12 cellular contexts compared by ENCODE assay signal in the genomic region with DNA sequence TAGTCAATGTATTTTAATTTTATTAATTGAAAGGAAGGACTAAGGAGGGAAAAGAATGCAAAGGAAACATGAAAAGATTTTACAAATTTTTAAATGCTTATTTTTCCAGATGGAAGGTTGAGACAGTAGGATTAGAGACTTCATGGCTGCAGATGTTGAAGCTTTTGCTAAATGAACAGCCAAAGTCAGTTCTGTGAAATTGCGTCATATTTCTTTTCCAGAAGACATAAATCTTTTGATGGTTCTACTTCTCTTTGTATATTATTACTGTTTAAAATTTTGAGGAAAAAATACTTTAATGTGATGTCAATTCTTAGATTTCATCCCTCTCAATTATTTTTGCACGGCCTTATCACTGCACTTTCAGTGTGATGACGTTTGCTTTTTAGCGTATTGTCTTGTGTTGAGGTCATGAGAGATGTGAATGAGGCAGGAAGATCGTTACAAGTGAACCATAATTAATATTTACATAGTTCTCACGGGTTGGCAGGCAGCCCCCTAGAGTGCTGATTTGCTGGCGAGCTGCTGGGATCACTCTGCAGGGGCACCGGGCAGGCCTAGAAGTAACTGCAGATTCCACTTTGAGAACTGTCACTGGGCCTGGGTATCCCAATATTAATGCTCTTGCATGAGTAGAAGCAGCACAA.
DNase-seq lines count a peak whose midpoint lies in the region; ATAC-seq and TF ChIP-seq lines count a peak whose summit lies in the region.
"Had no signal": no experiment of that assay in that cellular context is flagged by ENCODE, and none has a peak within 500 bp of the region (broad histone marks: within the 10 kb centered on the region; RNA-seq: fewer than 3 reads in every experiment).

No MANE protein-coding gene starts in this region.

- H3K9me3 Mint-ChIP-seq in WTC11 = no peaks in the 10 kb centered on the region
- H3K9me3 Mint-ChIP-seq: CD4-positive, alpha-beta T cell had no signal

- TF ChIP-seq CTCF in IMR-90 (conservative IDR thresholded peaks at IDR 0.05; ENCODE audit: low read depth, low read length) = no peak
- no peak for TF ChIP-seq CTCF in WTC11 (IDR thresholded peaks at IDR 0.05)
- no peak for TF ChIP-seq CTCF in fibroblast of pulmonary artery (IDR thresholded peaks at IDR 0.05; ENCODE audit: low read length, missing control alignments)
- TF ChIP-seq CTCF in upper lobe of right lung (IDR thresholded peaks at IDR 0.05) = no peak

- H2BK15ac ChIP-seq in IMR-90 (ENCODE audit: low read depth, low read length) = peak overlapping the region; percentile 60; the same call in 1 of the 3 replicates

- in situ Hi-C loops in IMR-90 (cut with MboI; ENCODE audit: low sequenced_read_pairs) = no loop called here

- H3K27ac ChIP-seq in IMR-90 (ENCODE audit: insufficient read depth, low read length) = peak overlapping the region; percentile 19; the same call in 1 of the 2 replicates
- H3K27ac ChIP-seq in upper lobe of right lung = no peak overlapping the region
- H3K27ac ChIP-seq: HL-60, WERI-Rb-1 had no signal

- BruUV-seq in IMR-90 (replicated peaks; lab: Mats Ljungman, UMichigan) = no TSS peak

- no CpG with 5 or more reads among the region's 8 CpGs for WGBS in IMR-90 (ENCODE audit: extremely low coverage in 2 of 2, insufficient read length in 1 of 2), 2 experiments

- peaks cover 9% of the 10 kb centered on the region; the same call in 1 of the 2 replicates for H3K9me1 ChIP-seq in IMR-90 (ENCODE audit: insufficient read depth, low read length)

- H3K9me3 ChIP-seq in IMR-90 (ENCODE audit: control insufficient read depth, insufficient read depth, low read length) = no peaks in the 10 kb centered on the region
- H3K9me3 ChIP-seq in skeletal muscle satellite cell (replicated peaks; ENCODE audit: low read length) = no peaks in the 10 kb centered on the region
- no peaks in the 10 kb centered on the region for H3K9me3 ChIP-seq in upper lobe of right lung

- no peaks in the 10 kb centered on the region for H3K27me3 ChIP-seq in IMR-90 (ENCODE audit: control insufficient read depth, insufficient read depth, low read length)
- H3K27me3 ChIP-seq in skeletal muscle satellite cell (ENCODE audit: control insufficient read depth, insufficient read depth, low read length) = no peaks in the 10 kb centered on the region
- peaks cover 79% of the 10 kb centered on the region for H3K27me3 ChIP-seq in upper lobe of right lung

- H3K9ac ChIP-seq in IMR-90 (ENCODE audit: low read depth, low read length) = peak overlapping the region; percentile 17; the same call in 1 of the 2 replicates
- peak overlapping the region; percentile 71 for H3K9ac ChIP-seq in skeletal muscle satellite cell (ENCODE audit: low read depth, low read length)

- H3K4me1 Mint-ChIP-seq in WTC11 = peaks cover 19% of the 10 kb centered on the region

- H3K4me1 ChIP-seq in IMR-90 (ENCODE audit: control insufficient read depth, insufficient read depth, low read length) = peaks cover 29% of the 10 kb centered on the region
- peaks cover 37% of the 10 kb centered on the region for H3K4me1 ChIP-seq in skeletal muscle satellite cell (ENCODE audit: control insufficient read depth, insufficient read depth, low read length)
- peaks cover 7% of the 10 kb centered on the region for H3K4me1 ChIP-seq in upper lobe of right lung

- no peak for TF ChIP-seq RAD21 in IMR-90 (IDR thresholded peaks at IDR 0.05; ENCODE audit: low read length)

- H2AFZ ChIP-seq in IMR-90 (replicated peaks; ENCODE audit: low read length, poor library complexity) = peak overlapping the region; percentile 81

- POLR2A ChIA-PET in IMR-90 (lab: Charles Lee; ENCODE audit: unreplicated experiment) (no interaction called here), WTC11 (lab: Charles Lee) (no interaction called here)

- H4K8ac ChIP-seq in IMR-90 (ENCODE audit: low read depth in 2 of 2, low read length in 2 of 2) = peak overlapping the region; percentile 29 to 49; a peak in 2 of 4 replicates

- H3K27me3 Mint-ChIP-seq in WTC11 (ENCODE audit: low read depth) = peaks cover 78% of the 10 kb centered on the region

- peak overlapping the region; percentile 53; the same call in 1 of the 2 replicates for H4K91ac ChIP-seq in IMR-90 (ENCODE audit: insufficient read depth, low read depth, low read length)

- DNase-seq in IMR-90 = no peak
- no peak for DNase-seq in WTC11 (ENCODE audit: low spot score)
- no peak for DNase-seq in fibroblast of pulmonary artery (ENCODE audit: low read depth)
- DNase-seq in upper lobe of right lung = no peak
- no peak for DNase-seq in OCI-M1 (lab: John Stamatoyannopoulos, UW)
- no peak for DNase-seq in NCI-H345 treated with DMSO at 0.1 percent for 48 hours (lab: John Stamatoyannopoulos, UW; ENCODE audit: unreplicated experiment)
- DNase-seq in NOMO-1 treated with dmso at 0.1 percent for 144 hours (lab: John Stamatoyannopoulos, UW; ENCODE audit: unreplicated experiment) = no peak
- DNase-seq: CD4-positive, alpha-beta T cell; Karpas-422; WERI-Rb-1 had no signal

- CTCF ChIA-PET in IMR-90 (lab: Yijun Ruan, JAX) (no interaction called here), WTC11 (lab: Charles Lee) (no interaction called here)

- H3K4ac ChIP-seq in IMR-90 (ENCODE audit: low read depth, low read length) = no peak overlapping the region

- TF ChIP-seq POLR2A in IMR-90 (IDR thresholded peaks at IDR 0.05; ENCODE audit: low read depth, low read length) = no peak

- H3K36me3 ChIP-seq in IMR-90 (ENCODE audit: control insufficient read depth, insufficient read depth, low read length) (no peaks in the 10 kb centered on the region), skeletal muscle satellite cell (ENCODE audit: insufficient read depth, low read length) (no peaks in the 10 kb centered on the region), upper lobe of right lung (no peaks in the 10 kb centered on the region)
- H3K36me3 ChIP-seq: WERI-Rb-1 had no signal

- no peaks in the 10 kb centered on the region for H3K36me3 Mint-ChIP-seq in WTC11

- no peak overlapping the region for H3K56ac ChIP-seq in IMR-90 (ENCODE audit: extremely low read depth, insufficient read depth, low read length)

- H4K5ac ChIP-seq in IMR-90 (ENCODE audit: low read depth, low read length) = peak overlapping the region; percentile 89; the same call in 1 of the 2 replicates

- H3K4me3 Mint-ChIP-seq in WTC11 = peak overlapping the region; percentile 68
- H3K4me3 Mint-ChIP-seq: CD4-positive, alpha-beta T cell had no signal

- peak overlapping the region; percentile 81; the same call in 1 of the 2 replicates for H3K18ac ChIP-seq in IMR-90 (ENCODE audit: low read depth, low read length)

- H3K27ac Mint-ChIP-seq in WTC11 = no peak overlapping the region
- H3K27ac Mint-ChIP-seq: CD4-positive, alpha-beta T cell had no signal

- H4K20me1 ChIP-seq in IMR-90 (ENCODE audit: insufficient read depth, low read length) = no peaks in the 10 kb centered on the region

- dilution Hi-C loops in IMR-90 (cut with HindIII; ENCODE audit: low sequenced_read_pairs, unreplicated experiment) = no loop called here

- H2AK9ac ChIP-seq in IMR-90 (replicated peaks; ENCODE audit: low read depth, low read length, poor library complexity) = no peak overlapping the region

- peak overlapping the region; percentile 18 for H2BK5ac ChIP-seq in IMR-90 (ENCODE audit: low read depth, low read length, poor library complexity, severe bottlenecking)

- intact Hi-C loops in IMR-90 (cut with micrococcal nuclease) = loop anchor here (5.0 kb wide), 1 partner anchor 68 kb away; no protein-coding TSS in a partner anchor
- intact Hi-C loops in upper lobe of right lung (cut with DNase I) = no loop called here

- no peak for ATAC-seq in IMR-90 (ENCODE audit: low read depth)
- ATAC-seq in WTC11 = no peak
- no peak for ATAC-seq in upper lobe of right lung

- H3K79me1 ChIP-seq in IMR-90 (ENCODE audit: low read depth in 1 of 2, low read length in 2 of 2) = no peaks in the 10 kb centered on the region

- peak overlapping the region; percentile 19; the same call in 1 of the 2 replicates for H3K14ac ChIP-seq in IMR-90 (replicated peaks; ENCODE audit: low read depth, low read length)

- H2BK120ac ChIP-seq in IMR-90 (ENCODE audit: low read depth, low read length) = peak overlapping the region; percentile 4; the same call in 1 of the 2 replicates

- H2AK5ac ChIP-seq in IMR-90 (ENCODE audit: low read depth, low read length) = peak overlapping the region; percentile 36

- H3K4me3 ChIP-seq in IMR-90 (ENCODE audit: insufficient read depth, low read depth, low read length) (no peak overlapping the region), fibroblast of pulmonary artery (replicated peaks; ENCODE audit: low read depth, low read length) (peak overlapping the region; percentile 58), skeletal muscle satellite cell (ENCODE audit: low read length) (peak overlapping the region; percentile 77), upper lobe of right lung (no peak overlapping the region)

- H3K23ac ChIP-seq in IMR-90 (ENCODE audit: low read depth, low read length) = peak overlapping the region; percentile 12; the same call in 1 of the 2 replicates

- H3K4me2 ChIP-seq in IMR-90 (ENCODE audit: low read depth, low read length) = peak overlapping the region; percentile 92
- peak overlapping the region; percentile 89 for H3K4me2 ChIP-seq in skeletal muscle satellite cell (ENCODE audit: low read length)

- H2BK20ac ChIP-seq in IMR-90 (ENCODE audit: low read depth, low read length) = no peak overlapping the region

TF ChIP-seq in IMR-90, 13 proteins besides CTCF, POLR2A, EP300 and RAD21:
- TF ChIP-seq CEBPB (IDR thresholded peaks at IDR 0.05; ENCODE audit: low read depth, low read length) = peak; percentile 62; the same call in 1 of the 2 replicates
- no peak for TF ChIP-seq FOS (IDR thresholded peaks at IDR 0.05; ENCODE audit: low read depth, low read length)

TF ChIP-seq in WTC11, 78 proteins besides CTCF, POLR2A, EP300 and RAD21 (continues in another document):
- TF ChIP-seq, protein P1, sequence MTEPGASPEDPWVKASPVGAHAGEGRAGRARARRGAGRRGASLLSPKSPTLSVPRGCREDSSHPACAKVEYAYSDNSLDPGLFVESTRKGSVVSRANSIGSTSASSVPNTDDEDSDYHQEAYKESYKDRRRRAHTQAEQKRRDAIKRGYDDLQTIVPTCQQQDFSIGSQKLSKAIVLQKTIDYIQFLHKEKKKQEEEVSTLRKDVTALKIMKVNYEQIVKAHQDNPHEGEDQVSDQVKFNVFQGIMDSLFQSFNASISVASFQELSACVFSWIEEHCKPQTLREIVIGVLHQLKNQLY (CRISPR knock-in tag; IDR thresholded peaks at IDR 0.05) = no peak
- TF ChIP-seq, protein P2, sequence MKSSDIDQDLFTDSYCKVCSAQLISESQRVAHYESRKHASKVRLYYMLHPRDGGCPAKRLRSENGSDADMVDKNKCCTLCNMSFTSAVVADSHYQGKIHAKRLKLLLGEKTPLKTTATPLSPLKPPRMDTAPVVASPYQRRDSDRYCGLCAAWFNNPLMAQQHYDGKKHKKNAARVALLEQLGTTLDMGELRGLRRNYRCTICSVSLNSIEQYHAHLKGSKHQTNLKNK (CRISPR knock-in tag; IDR thresholded peaks at IDR 0.05) = no peak
- no peak for TF ChIP-seq ZNF219 (CRISPR knock-in tag; IDR thresholded peaks at IDR 0.05; ENCODE audit: borderline replicate concordance)
- no peak for TF ChIP-seq GABPB1 (CRISPR knock-in tag; IDR thresholded peaks at IDR 0.05)

Comparison
In these comparisons a context has a peak if more than half of its experiments do, and no peak if none do; other contexts are left out.
1. H3K4me3 ChIP-seq: peak in fibroblast of pulmonary artery (single experiment) and skeletal muscle satellite cell (single experiment); none in IMR-90 (single experiment) and upper lobe of right lung (single experiment).